ENCODE assay signal across 17 cellular contexts in the genomic region with DNA sequence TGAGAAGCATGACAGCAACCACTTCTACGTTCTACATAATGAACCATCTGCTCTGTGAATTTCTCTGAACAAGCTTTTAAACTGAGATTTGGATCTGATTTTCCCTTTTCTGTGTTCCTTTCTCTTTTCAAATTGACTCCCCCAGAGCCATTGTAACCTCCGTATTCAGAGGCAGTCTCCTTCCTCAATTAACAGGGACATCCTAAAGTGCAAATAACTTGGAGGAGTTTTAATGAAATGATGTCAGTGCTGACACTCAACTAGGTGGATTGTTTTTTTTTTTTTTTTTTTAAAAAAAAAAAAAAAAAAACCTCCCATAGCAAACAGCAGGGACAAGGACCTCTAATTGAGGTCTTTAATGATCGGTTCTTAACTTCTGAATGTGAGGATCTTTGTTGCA. TPM values are rescaled to one million over a fixed set of nuclear protein-coding genes. Genes with fewer than 3 reads are reported as not detected.
"Had no signal": no experiment of that assay in that cellular context is flagged by ENCODE, and none has a peak within 500 bp of the region (broad histone marks: within the 10 kb centered on the region; RNA-seq: fewer than 3 reads in every experiment).

No MANE protein-coding gene starts in this region.

- H3K27ac Mint-ChIP-seq: activated CD4-positive, alpha-beta memory T cell treated with anti-CD3 and anti-CD28 coated beads, Interleukin-2, amount 10 ng/mL, durations not matched to agents 7 days and 5 days; activated naive CD4-positive, alpha-beta T cell treated with anti-CD3 and anti-CD28 coated beads, Interleukin-2, amount 50 U/mL, for 24 hours; activated T-cell treated with anti-CD3 and anti-CD28 coated beads, Interleukin-2, amount 50 U/mL, for 24 hours; natural killer cell treated with Interleukin-12 subunit alpha and Interleukin-12 subunit beta and Interleukin-15 and Interleukin-18, amount 100 ng/mL, for 72 hours; stimulated activated naive CD8-positive, alpha-beta T cell treated with anti-CD3 and anti-CD28 coated beads, Interleukin-15, amount 100 ng/mL, for 72 hours; T-helper 17 cell had no signal

- H3K36me3 ChIP-seq: adrenal gland had no signal

- H3K27me3 ChIP-seq: adrenal gland, cardiac muscle cell, esophagus muscularis mucosa, spleen had no signal

- H3K4me1 Mint-ChIP-seq: activated CD4-positive, alpha-beta memory T cell treated with anti-CD3 and anti-CD28 coated beads, Interleukin-2, amount 10 ng/mL, durations not matched to agents 7 days and 5 days; activated naive CD4-positive, alpha-beta T cell treated with anti-CD3 and anti-CD28 coated beads, Interleukin-2, amount 50 U/mL, for 24 hours; stimulated activated naive CD8-positive, alpha-beta T cell treated with anti-CD3 and anti-CD28 coated beads, Interleukin-15, amount 100 ng/mL, for 72 hours; T-helper 17 cell had no signal

- ATAC-seq: left ventricle myocardium superior; natural killer cell treated with Interleukin-12 subunit alpha and Interleukin-12 subunit beta and Interleukin-15 and Interleukin-18, amount 100 ng/mL, for 72 hours; sciatic nerve; stimulated activated naive CD8-positive, alpha-beta T cell treated with anti-CD3 and anti-CD28 coated beads, Interleukin-15, amount 100 ng/mL, for 72 hours; T-helper 17 cell had no signal

- DNase-seq: activated CD4-positive, alpha-beta memory T cell treated with anti-CD3 and anti-CD28 coated beads, Interleukin-2, amount 10 ng/mL, durations not matched to agents 7 days and 5 days; activated CD4-positive, alpha-beta T cell treated with anti-CD3 and anti-CD28 coated beads for 4 hours; activated effector memory CD4-positive, alpha-beta T cell treated with anti-CD3 and anti-CD28 coated beads, Interleukin-2, amount 50 U/mL, for 16 hours; activated T-cell treated with anti-CD3 and anti-CD28 coated beads, Interleukin-2, amount 50 U/mL, for 24 hours; adrenal gland; kidney glomerular epithelial cell; left ventricle myocardium superior; mesenchymal stem cell; spleen; stimulated activated naive CD8-positive, alpha-beta T cell treated with anti-CD3 and anti-CD28 coated beads, Interleukin-15, amount 100 ng/mL, for 72 hours; T-helper 17 cell had no signal

- H3K4me1 ChIP-seq: adrenal gland, spleen had no signal

- H3K4me3 ChIP-seq: adrenal gland, cardiac muscle cell, esophagus muscularis mucosa, spleen, thoracic aorta had no signal

- H3K4me3 Mint-ChIP-seq: activated CD4-positive, alpha-beta memory T cell treated with anti-CD3 and anti-CD28 coated beads, Interleukin-2, amount 10 ng/mL, durations not matched to agents 7 days and 5 days; activated naive CD4-positive, alpha-beta T cell treated with anti-CD3 and anti-CD28 coated beads, Interleukin-2, amount 50 U/mL, for 24 hours; activated T-cell treated with anti-CD3 and anti-CD28 coated beads, Interleukin-2, amount 50 U/mL, for 24 hours; natural killer cell treated with Interleukin-12 subunit alpha and Interleukin-12 subunit beta and Interleukin-15 and Interleukin-18, amount 100 ng/mL, for 72 hours; stimulated activated naive CD8-positive, alpha-beta T cell treated with anti-CD3 and anti-CD28 coated beads, Interleukin-15, amount 100 ng/mL, for 72 hours; T-helper 17 cell had no signal

- H3K36me3 Mint-ChIP-seq: activated naive CD4-positive, alpha-beta T cell treated with anti-CD3 and anti-CD28 coated beads, Interleukin-2, amount 50 U/mL, for 24 hours; natural killer cell treated with Interleukin-12 subunit alpha and Interleukin-12 subunit beta and Interleukin-15 and Interleukin-18, amount 100 ng/mL, for 72 hours had no signal

- H3K27me3 Mint-ChIP-seq: activated CD4-positive, alpha-beta memory T cell treated with anti-CD3 and anti-CD28 coated beads, Interleukin-2, amount 10 ng/mL, durations not matched to agents 7 days and 5 days; activated naive CD4-positive, alpha-beta T cell treated with anti-CD3 and anti-CD28 coated beads, Interleukin-2, amount 50 U/mL, for 24 hours; activated T-cell treated with anti-CD3 and anti-CD28 coated beads, Interleukin-2, amount 50 U/mL, for 24 hours; natural killer cell treated with Interleukin-12 subunit alpha and Interleukin-12 subunit beta and Interleukin-15 and Interleukin-18, amount 100 ng/mL, for 72 hours; stimulated activated naive CD8-positive, alpha-beta T cell treated with anti-CD3 and anti-CD28 coated beads, Interleukin-15, amount 100 ng/mL, for 72 hours; T-helper 17 cell had no signal

- H3K27ac ChIP-seq: adrenal gland, cardiac muscle cell, esophagus muscularis mucosa, spleen, thoracic aorta had no signal

- H3K9me3 ChIP-seq: adrenal gland, esophagus muscularis mucosa, spleen, thoracic aorta had no signal

- H3K9me3 Mint-ChIP-seq: activated CD4-positive, alpha-beta memory T cell treated with anti-CD3 and anti-CD28 coated beads, Interleukin-2, amount 10 ng/mL, durations not matched to agents 7 days and 5 days; activated naive CD4-positive, alpha-beta T cell treated with anti-CD3 and anti-CD28 coated beads, Interleukin-2, amount 50 U/mL, for 24 hours; activated T-cell treated with anti-CD3 and anti-CD28 coated beads, Interleukin-2, amount 50 U/mL, for 24 hours had no signal

RNA-seq across cellular contexts. Expression of a gene that starts 48.8 kb away (rescaled TPM):
- total RNA-seq: activated CD4-positive, alpha-beta memory T cell treated with anti-CD3 and anti-CD28 coated beads, Interleukin-2, amount 10 ng/mL, durations not matched to agents 7 days and 5 days; natural killer cell treated with Interleukin-12 subunit alpha and Interleukin-12 subunit beta and Interleukin-15 and Interleukin-18, amount 100 ng/mL, for 72 hours; T-helper 17 cell had no signal
